ENCODE assay signal across 8 cellular contexts in genomic region chr1:23809751-23810171, GRCh38. TPM values are rescaled to one million over a fixed set of nuclear protein-coding genes. Genes with fewer than 3 reads are reported as not detected.
DNase-seq lines count a peak whose midpoint lies in the region; ATAC-seq, FAIRE-seq and TF ChIP-seq lines count a peak whose summit lies in the region.

No MANE protein-coding gene starts in this region.

- no peak overlapping the region for H3K27ac ChIP-seq in A673 (ENCODE audit: low read depth, low read length, poor library complexity, severe bottlenecking)
- peak overlapping the region; percentile 58 for H3K27ac ChIP-seq in Karpas-422 (ENCODE audit: low read length)
- H3K27ac ChIP-seq in pancreas, result peak overlapping the region in 1 of 4 donors; percentile 58

- no peaks in the 10 kb centered on the region for H3K9me2 ChIP-seq in Karpas-422 (replicated peaks; ENCODE audit: insufficient read depth, low read length)

- ATAC-seq in GM18861 (IDR thresholded peaks at IDR 0.05; ENCODE audit: unreplicated experiment) (peak; percentile 43), pancreas (peak; percentile 94 to 98 (median 96))

- no peaks in the 10 kb centered on the region for H4K20me1 ChIP-seq in Karpas-422 (ENCODE audit: insufficient read depth, low read depth, low read length)

- TF ChIP-seq CTCF in A673 (conservative IDR thresholded peaks at IDR 0.05; ENCODE audit: low read depth, low read length) (peak; percentile 87), pancreas (IDR thresholded peaks at IDR 0.05) (peak; percentile 51 to 75 (median 62))

- WGBS in pancreas, 2 donors, result 24 to 26% methylated on average over 6 of the region's 6 CpGs

- no peaks in the 10 kb centered on the region for H3K79me2 ChIP-seq in Karpas-422 (ENCODE audit: low read length)

- DNase-seq in A673 (ENCODE audit: low spot score) (peak; percentile 89), Karpas-422 (peak; percentile 94), RPMI7951 (ENCODE audit: low read depth) (peak; percentile 67), activated T-helper 1 cell treated with Interleukin-2 at 50 U/mL for 16 hours (ENCODE audit: low read depth) (peak; percentile 69), fibroblast of peridontal ligament (ENCODE audit: extremely low read depth) (peak; percentile 52), pancreas (peak; percentile 81 to 89 (median 86)), ureter (ENCODE audit: low spot score) (peak; percentile 83)

- FAIRE-seq in pancreas (lab: Jason Lieb, UNC), result no peak

- POLR2A ChIA-PET in A673 (lab: Charles Lee; ENCODE audit: low non-redundant PET), result no interaction called here

- H3K4me3 ChIP-seq in A673 (ENCODE audit: low read depth, low read length, poor library complexity, severe bottlenecking), result no peak overlapping the region
- no peak overlapping the region for H3K4me3 ChIP-seq in Karpas-422 (ENCODE audit: low read length)
- H3K4me3 ChIP-seq in pancreas, result no peak overlapping the region

- no TSS peak for BruUV-seq in A673 (replicated peaks; lab: Mats Ljungman, UMichigan)

- H3K9ac ChIP-seq in Karpas-422 (ENCODE audit: low read length), result 0 out of 2 replicates have a peak overlapping the region, but pooled peaks have one; percentile 18

- CTCF ChIA-PET in A673 (lab: Charles Lee), result interaction anchor here (0.9 to 2.4 kb wide), 5 partner anchors 8 to 218 kb away, joined by 3 to 20 read pairs (median 4); partner anchors contain the start of genes HMGCL and PITHD1

- no peaks in the 10 kb centered on the region for H3K36me3 ChIP-seq in A673 (ENCODE audit: insufficient read depth, low read length, poor library complexity, severe bottlenecking)
- peaks cover 5% of the 10 kb centered on the region; the same call in 1 of the 2 replicates for H3K36me3 ChIP-seq in Karpas-422 (ENCODE audit: insufficient read depth, low read length)
- peaks cover 0 to 17% (median 8%) of the 10 kb centered on the region in 3 donors for H3K36me3 ChIP-seq in pancreas

- intact Hi-C loops in A673 (cut with micrococcal nuclease; ENCODE audit: unreplicated experiment) (loop anchor here (5.0 kb wide), 1 partner anchor 108 kb away; no protein-coding TSS in a partner anchor), pancreas (cut with DNase I) (no loop called here)

- no peak overlapping the region for H3K4me2 ChIP-seq in Karpas-422 (ENCODE audit: low read depth, low read length, poor library complexity, severe bottlenecking)

- H2AFZ ChIP-seq in Karpas-422 (ENCODE audit: low read length), result no peak overlapping the region

- H3K27me3 ChIP-seq in A673 (replicated peaks; ENCODE audit: insufficient read depth, low read depth, low read length, poor library complexity) (no peaks in the 10 kb centered on the region), Karpas-422 (ENCODE audit: low read length) (no peaks in the 10 kb centered on the region), pancreas (no peaks in the 10 kb centered on the region)

- H3K4me1 ChIP-seq in A673 (ENCODE audit: insufficient read depth, low read length, poor library complexity, severe bottlenecking), result no peaks in the 10 kb centered on the region
- peaks cover 23% of the 10 kb centered on the region for H3K4me1 ChIP-seq in Karpas-422 (ENCODE audit: low read length)
- H3K4me1 ChIP-seq in pancreas, result peaks cover 0 to 5% (median 0%) of the 10 kb centered on the region in 3 donors

- H3K9me3 ChIP-seq in A673 (ENCODE audit: low read depth, low read length, poor library complexity, severe bottlenecking), result no peaks in the 10 kb centered on the region
- H3K9me3 ChIP-seq in Karpas-422 (ENCODE audit: low read length), result no peaks in the 10 kb centered on the region
- H3K9me3 ChIP-seq in pancreas, result no peaks in the 10 kb centered on the region

RNA-seq across cellular contexts. Expression of gene GALE, which starts 9.2 kb away (rescaled TPM):
- total RNA-seq in A673 (2021), result 42.7 and 49.3 TPM in 2 replicates
- 16.8 and 39.7 TPM in 2 replicates for total RNA-seq in Karpas-422 (2014; rRNA removed; shearing (Covaris generic); ENCODE audit: low replicate concordance)
- total RNA-seq in RPMI7951 (2014; rRNA removed; shearing (Covaris generic)), result 58.3 and 67.8 TPM in 2 replicates
- 10 to 100 TPM in 5 of 6 donors, 1 to 10 TPM in 1; 5.6 to 15.2 (median 11.4) TPM for total RNA-seq in pancreas
- polyA plus RNA-seq in pancreas, result 10 to 100 TPM; 20.1 to 34.6 TPM
- total RNA-seq in ureter, result 77.2 TPM

RNA-seq across cellular contexts. Expression of gene HMGCL, which starts 15.5 kb away (rescaled TPM):
- total RNA-seq in A673 (2021) (13.9 and 17.1 TPM in 2 replicates), pancreas (10 to 100 TPM; 16.2 to 26.0 (median 16.9) TPM), ureter (54.1 TPM)
- total RNA-seq in Karpas-422 (2014; rRNA removed; shearing (Covaris generic); ENCODE audit: low replicate concordance), result 25.6 and 45.2 TPM in 2 replicates
- total RNA-seq in RPMI7951 (2014; rRNA removed; shearing (Covaris generic)), result 40.7 and 45.7 TPM in 2 replicates
- polyA plus RNA-seq in pancreas, result 10 to 100 TPM; 18.9 to 27.0 TPM

RNA-seq across cellular contexts. Expression of gene LYPLA2, which starts 18.8 kb away (rescaled TPM):
- total RNA-seq in A673 (2021) (54.5 and 66.2 TPM in 2 replicates), pancreas (10 to 100 TPM; 13.6 to 31.3 (median 21.6) TPM), ureter (68.6 TPM)
- total RNA-seq in Karpas-422 (2014; rRNA removed; shearing (Covaris generic); ENCODE audit: low replicate concordance), result 43.1 and 69.8 TPM in 2 replicates
- total RNA-seq in RPMI7951 (2014; rRNA removed; shearing (Covaris generic)), result 62.6 and 74.3 TPM in 2 replicates
- 10 to 100 TPM; 37.0 to 45.4 TPM for polyA plus RNA-seq in pancreas

RNA-seq across cellular contexts. Expression of gene PITHD1, which starts 31.5 kb away (rescaled TPM):
- 63.8 and 78.9 TPM in 2 replicates for total RNA-seq in A673 (2021)
- total RNA-seq in Karpas-422 (2014; rRNA removed; shearing (Covaris generic); ENCODE audit: low replicate concordance), result 35.6 and 55.7 TPM in 2 replicates
- 42.3 and 47.0 TPM in 2 replicates for total RNA-seq in RPMI7951 (2014; rRNA removed; shearing (Covaris generic))
- total RNA-seq in pancreas, result 10 to 100 TPM; 17.3 to 20.6 (median 18.9) TPM
- polyA plus RNA-seq in pancreas, result 10 to 100 TPM; 20.6 to 36.8 TPM
- total RNA-seq in ureter, result 44.1 TPM

RNA-seq across cellular contexts. Expression of gene FUCA1, which starts 58.3 kb away (rescaled TPM):
- total RNA-seq in A673 (2021) (8.9 and 12.1 TPM in 2 replicates), pancreas (10 to 100 TPM in 3 of 6 donors, 1 to 10 TPM in 3; 8.3 to 23.4 (median 13.3) TPM), ureter (72.3 TPM)
- 37.8 and 47.2 TPM in 2 replicates for total RNA-seq in Karpas-422 (2014; rRNA removed; shearing (Covaris generic); ENCODE audit: low replicate concordance)
- total RNA-seq in RPMI7951 (2014; rRNA removed; shearing (Covaris generic)), result 38.8 and 40.9 TPM in 2 replicates
- polyA plus RNA-seq in pancreas, result 10 to 100 TPM; 14.0 to 27.8 TPM
